Comparison of ENCODE assay signal across 24 cellular contexts in genomic region chr2:237457388-237457941, GRCh38. TPM values are rescaled to one million over a fixed set of nuclear protein-coding genes. Genes with fewer than 3 reads are reported as not detected.
"Had no signal": no experiment of that assay in that cellular context is flagged by ENCODE, and none has a peak within 500 bp of the region (broad histone marks: within the 10 kb centered on the region; RNA-seq: fewer than 3 reads in every experiment).

No MANE protein-coding gene starts in this region.

- H3K4me3 ChIP-seq: body of pancreas, dorsolateral prefrontal cortex, lung, pancreas, tibial artery had no signal

- H3K4me1 ChIP-seq: body of pancreas, pancreas had no signal

- H3K27ac ChIP-seq: body of pancreas, dorsolateral prefrontal cortex, neutrophil, pancreas had no signal

- H3K9me3 ChIP-seq: body of pancreas, neutrophil, pancreas, tibial artery had no signal

- H3K27ac Mint-ChIP-seq: activated naive CD4-positive, alpha-beta T cell treated with anti-CD3 and anti-CD28 coated beads, Interleukin-2, amount 10 ng/mL, durations not matched to agents 7 days and 5 days; effector memory CD8-positive, alpha-beta T cell; mesothelial cell of epicardium; natural killer cell treated with Interleukin-12 subunit alpha and Interleukin-12 subunit beta and Interleukin-15 and Interleukin-18, amount 100 ng/mL, for 72 hours had no signal

- DNase-seq: activated CD4-positive, alpha-beta T cell treated with anti-CD3 and anti-CD28 coated beads, Interleukin-2, amount 50 U/mL, for 1 hour; activated CD8-positive, alpha-beta memory T cell treated with anti-CD3 and anti-CD28 coated beads for 24 hours; activated effector memory CD4-positive, alpha-beta T cell treated with anti-CD3 and anti-CD28 coated beads, Interleukin-2, amount 50 U/mL, for 16 hours; activated naive CD4-positive, alpha-beta T cell treated with anti-CD3 and anti-CD28 coated beads, Interleukin-2, amount 10 ng/mL, durations not matched to agents 7 days and 5 days; activated T-cell treated with anti-CD3 and anti-CD28 coated beads, Interleukin-2, amount 50 U/mL, for 48 hours; amygdala; body of pancreas; central memory CD4-positive, alpha-beta T cell; dorsolateral prefrontal cortex; effector memory CD8-positive, alpha-beta T cell; foreskin melanocyte; pancreas; right cardiac atrium; stimulated activated CD4-positive, alpha-beta T cell treated with anti-CD3 and anti-CD28 coated beads, Interleukin-12 subunit alpha, Interleukin-12 subunit beta, amount 100 ng/mL, for 4 hours; stimulated activated CD4-positive, alpha-beta T cell treated with anti-CD3 and anti-CD28 coated beads, Interleukin-4, amount 100 ng/mL, for 4 hours; stimulated activated naive CD8-positive, alpha-beta T cell treated with anti-CD3 and anti-CD28 coated beads, Interleukin-15, amount 100 ng/mL, for 72 hours; tibial artery had no signal

- H3K9me3 Mint-ChIP-seq: effector memory CD8-positive, alpha-beta T cell had no signal

- H3K4me3 Mint-ChIP-seq: activated naive CD4-positive, alpha-beta T cell treated with anti-CD3 and anti-CD28 coated beads, Interleukin-2, amount 10 ng/mL, durations not matched to agents 7 days and 5 days; effector memory CD8-positive, alpha-beta T cell; mesothelial cell of epicardium; natural killer cell treated with Interleukin-12 subunit alpha and Interleukin-12 subunit beta and Interleukin-15 and Interleukin-18, amount 100 ng/mL, for 72 hours; stimulated activated naive CD8-positive, alpha-beta T cell treated with anti-CD3 and anti-CD28 coated beads, Interleukin-15, amount 100 ng/mL, for 72 hours had no signal

- H3K27me3 Mint-ChIP-seq: stimulated activated naive CD8-positive, alpha-beta T cell treated with anti-CD3 and anti-CD28 coated beads, Interleukin-15, amount 100 ng/mL, for 72 hours had no signal

- H3K36me3 Mint-ChIP-seq: activated naive CD4-positive, alpha-beta T cell treated with anti-CD3 and anti-CD28 coated beads, Interleukin-2, amount 10 ng/mL, durations not matched to agents 7 days and 5 days; mesothelial cell of epicardium; natural killer cell treated with Interleukin-12 subunit alpha and Interleukin-12 subunit beta and Interleukin-15 and Interleukin-18, amount 100 ng/mL, for 72 hours had no signal

- H3K36me3 ChIP-seq: neutrophil, pancreas, tibial artery had no signal

- H3K27me3 ChIP-seq: body of pancreas, neutrophil, pancreas, tibial artery had no signal

RNA-seq across cellular contexts. Expression of gene MLPH, which starts 29.6 kb away (rescaled TPM):
- total RNA-seq: endothelial cell of umbilical vein; natural killer cell treated with Interleukin-12 subunit alpha and Interleukin-12 subunit beta and Interleukin-15 and Interleukin-18, amount 100 ng/mL, for 72 hours; pulmonary artery endothelial cell; T-helper 2 cell treated with Interferon-gamma antibody and Interleukin-4, amounts not matched to agents 100 ng/mL and 5 ng/mL, for 36 hours had no signal
- polyA plus RNA-seq: endothelial cell of umbilical vein had no signal

RNA-seq across cellular contexts. Expression of gene COL6A3, which starts 43.5 kb away (rescaled TPM):
- total RNA-seq: endothelial cell of umbilical vein had no signal
